ENCODE assay signal across 12 cellular contexts in genomic region chr10:59265140-59265539, GRCh38.
"Had no signal": no experiment of that assay in that cellular context is flagged by ENCODE, and none has a peak within 500 bp of the region (broad histone marks: within the 10 kb centered on the region; RNA-seq: fewer than 3 reads in every experiment).

No MANE protein-coding gene starts in this region.

- H3K4me3 ChIP-seq: esophagus muscularis mucosa had no signal

- H3K27ac ChIP-seq: esophagus muscularis mucosa had no signal

- H3K27me3 ChIP-seq: esophagus muscularis mucosa had no signal

- ATAC-seq: activated T-cell treated with anti-CD3 and anti-CD28 coated beads, Interleukin-2, amount 50 U/mL, for 4 hours; left colon had no signal

- H3K9me3 ChIP-seq: esophagus muscularis mucosa had no signal

- FAIRE-seq: endometrium, small intestine had no signal

- DNase-seq: activated CD4-positive, alpha-beta T cell treated with anti-CD3 and anti-CD28 coated beads, Interleukin-2, amount 50 U/mL, for 48 hours; activated CD4-positive, CD25-positive, alpha-beta regulatory T cell treated with anti-CD3 and anti-CD28 coated beads, Interleukin-2, amount 50 U/mL, for 72 hours; activated effector memory CD4-positive, alpha-beta T cell treated with anti-CD3 and anti-CD28 coated beads, Interleukin-2, amount 50 U/mL, for 16 hours; activated T-cell treated with anti-CD3 and anti-CD28 coated beads, Interleukin-2, amount 50 U/mL, for 4 hours; amygdala; cerebellar nuclear complex; glutamatergic neuron; left colon; retina; small intestine had no signal
